8 cellular contexts compared by ENCODE assay signal in genomic region chr10:44932338-44933116, GRCh38.
DNase-seq lines count a peak whose midpoint lies in the region; ATAC-seq and TF ChIP-seq lines count a peak whose summit lies in the region.

No MANE protein-coding gene starts in this region.

- peak; percentile 96 for ATAC-seq in HG02678 (IDR thresholded peaks at IDR 0.05; ENCODE audit: unreplicated experiment)

- no peak overlapping the region for H3K4me3 ChIP-seq in GM12875 (ENCODE audit: low read depth, low read length)

- DNase-seq in NCI-H1048 (lab: John Stamatoyannopoulos, UW) (peak; percentile 43), brain pericyte (ENCODE audit: low read depth, low spot score) (peak; percentile 41), iris pigment epithelial cell (ENCODE audit: low read depth) (peak; percentile 74)
- peak; percentile 62 to 79 for DNase-seq in stimulated activated CD4-positive, alpha-beta T cell treated with anti-CD3 and anti-CD28 coated beads, Interleukin-15, amount 100 ng/mL, for 48 hours (ENCODE audit: low read depth in 2 of 2)

- TF ChIP-seq CTCF in 22Rv1 (IDR thresholded peaks at IDR 0.05), result peak; percentile 96
- TF ChIP-seq CTCF in GM12875 (IDR thresholded peaks at IDR 0.05; ENCODE audit: borderline replicate concordance, insufficient read depth, low read depth, low read length), result peak; percentile 97
- TF ChIP-seq CTCF in VCaP (conservative IDR thresholded peaks at IDR 0.05), result peak; percentile 97

- H3K27ac ChIP-seq in 22Rv1 (no peak overlapping the region), VCaP (no peak overlapping the region)
